ENCODE assay signal across 9 cellular contexts in the genomic region with DNA sequence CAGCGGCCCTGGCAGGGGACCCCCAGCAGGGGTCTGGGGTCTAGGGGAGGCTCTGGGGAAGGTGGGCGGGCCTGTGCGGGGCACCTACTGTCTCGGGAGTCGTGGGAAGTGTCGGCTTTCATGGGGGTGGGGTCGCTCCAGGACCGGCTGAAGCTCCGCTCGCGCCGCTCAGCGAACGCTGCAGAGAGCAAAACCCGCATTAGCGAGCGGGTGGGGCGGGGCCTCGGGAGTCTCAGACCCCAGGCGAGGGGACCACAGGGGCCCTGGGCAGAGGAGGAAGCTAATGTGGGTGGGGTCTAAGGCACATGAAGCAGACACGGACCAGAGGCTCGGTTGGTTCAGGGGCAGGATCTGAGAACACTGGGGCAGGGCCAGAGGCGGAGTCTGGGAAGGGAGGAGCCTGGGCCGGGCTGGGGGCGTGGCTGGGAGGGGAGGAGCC. TPM values are rescaled to one million over a fixed set of nuclear protein-coding genes. Genes with fewer than 3 reads are reported as not detected.
DNase-seq lines count a peak whose midpoint lies in the region; ATAC-seq and TF ChIP-seq lines count a peak whose summit lies in the region.
"Had no signal": no experiment of that assay in that cellular context is flagged by ENCODE, and none has a peak within 500 bp of the region (broad histone marks: within the 10 kb centered on the region; RNA-seq: fewer than 3 reads in every experiment).

No MANE protein-coding gene starts in this region.

- TF ChIP-seq CTCF in body of pancreas (IDR thresholded peaks at IDR 0.05) (no peak), smooth muscle cell (IDR thresholded peaks at IDR 0.05; ENCODE audit: borderline replicate concordance, insufficient read depth, poor library complexity, severe bottlenecking) (no peak)

- no peak overlapping the region for H3K4me3 ChIP-seq in body of pancreas
- peak overlapping the region; percentile 17 for H3K4me3 ChIP-seq in iPS-11a (ENCODE audit: low read depth, low read length)
- peak overlapping the region; percentile 40 for H3K4me3 ChIP-seq in smooth muscle cell

- H3K4me2 ChIP-seq in smooth muscle cell: peak overlapping the region; percentile 81

- peak overlapping the region; percentile 37 for H3K4me3 Mint-ChIP-seq in T-helper 1 cell treated with Interleukin-12 subunit alpha and Interleukin-12 subunit beta and Interleukin-4 antibody, amounts not matched to agents 30 μg/mL and 1 μg/mL, for 36 hours

- no peak overlapping the region for H3K9ac ChIP-seq in smooth muscle cell (ENCODE audit: low read depth)

- H3K79me2 ChIP-seq in smooth muscle cell (ENCODE audit: low read depth): peaks cover 5% of the 10 kb centered on the region

- DNase-seq in D341Med (ENCODE audit: low spot score): peak; percentile 83
- DNase-seq in body of pancreas: peak; percentile 52 to 77 (median 64)
- no peak for DNase-seq in smooth muscle cell (lab: John Stamatoyannopoulos, UW; ENCODE audit: unreplicated experiment)
- DNase-seq in cerebellar nuclear complex (lab: John Stamatoyannopoulos, UW): no peak

- H3K36me3 Mint-ChIP-seq in T-helper 1 cell treated with Interleukin-12 subunit alpha and Interleukin-12 subunit beta and Interleukin-4 antibody, amounts not matched to agents 30 μg/mL and 1 μg/mL, for 36 hours (ENCODE audit: low read depth): peaks cover 6% of the 10 kb centered on the region

- H3K9me3 ChIP-seq in body of pancreas (no peaks in the 10 kb centered on the region), smooth muscle cell (replicated peaks; ENCODE audit: low read depth) (no peaks in the 10 kb centered on the region)

- H3K9me3 Mint-ChIP-seq in T-helper 1 cell treated with Interleukin-12 subunit alpha and Interleukin-12 subunit beta and Interleukin-4 antibody, amounts not matched to agents 30 μg/mL and 1 μg/mL, for 36 hours: no peaks in the 10 kb centered on the region

- H3K27ac ChIP-seq in body of pancreas (no peak overlapping the region), smooth muscle cell (ENCODE audit: low read depth) (no peak overlapping the region)

- H4K20me1 ChIP-seq in smooth muscle cell (ENCODE audit: low read depth): peaks cover 12% of the 10 kb centered on the region

- no peaks in the 10 kb centered on the region for H3F3A ChIP-seq in smooth muscle cell (ENCODE audit: low read depth)

- no peaks in the 10 kb centered on the region for H3K27me3 ChIP-seq in body of pancreas
- no peaks in the 10 kb centered on the region for H3K27me3 ChIP-seq in smooth muscle cell (ENCODE audit: low read depth)

- no peaks in the 10 kb centered on the region for H3K27me3 Mint-ChIP-seq in T-helper 1 cell treated with Interleukin-12 subunit alpha and Interleukin-12 subunit beta and Interleukin-4 antibody, amounts not matched to agents 30 μg/mL and 1 μg/mL, for 36 hours (ENCODE audit: low read depth)

- no peak for TF ChIP-seq POLR2A in body of pancreas (IDR thresholded peaks at IDR 0.05)

- H3K27ac Mint-ChIP-seq in T-helper 1 cell treated with Interleukin-12 subunit alpha and Interleukin-12 subunit beta and Interleukin-4 antibody, amounts not matched to agents 30 μg/mL and 1 μg/mL, for 36 hours: peak overlapping the region; percentile 26

- H3K4me1 ChIP-seq in body of pancreas (peaks cover 35% of the 10 kb centered on the region), smooth muscle cell (ENCODE audit: low read depth) (peaks cover 10% of the 10 kb centered on the region)

- intact Hi-C loops in body of pancreas (cut with DNase I): no loop called here

- no peak overlapping the region for H2AFZ ChIP-seq in smooth muscle cell (ENCODE audit: low read depth)

- peaks cover 12% of the 10 kb centered on the region for H3K4me1 Mint-ChIP-seq in T-helper 1 cell treated with Interleukin-12 subunit alpha and Interleukin-12 subunit beta and Interleukin-4 antibody, amounts not matched to agents 30 μg/mL and 1 μg/mL, for 36 hours (ENCODE audit: low read depth)

- H3K36me3 ChIP-seq in body of pancreas (replicated peaks in 1 of 2; ENCODE audit: insufficient read depth in 1 of 2, low read depth in 2 of 2) (peaks cover 0 to 5% of the 10 kb centered on the region in 2 donors), smooth muscle cell (ENCODE audit: low read depth) (no peaks in the 10 kb centered on the region)

- WGBS in body of pancreas, 2 donors: 39 to 70% methylated on average over 19 to 25 of the region's 25 CpGs
- 43% methylated on average over 19 of the region's 25 CpGs for WGBS in smooth muscle cell (ENCODE audit: low lambda C conversion rate)

- peak; percentile 45 for ATAC-seq in HG02981 (IDR thresholded peaks at IDR 0.05; ENCODE audit: unreplicated experiment)
- peak; percentile 45 for ATAC-seq in body of pancreas
- ATAC-seq in GM18858 (IDR thresholded peaks at IDR 0.05; ENCODE audit: unreplicated experiment): no peak

RNA-seq across cellular contexts. Expression of gene NSMF, which starts 5.5 kb away (rescaled TPM):
- total RNA-seq in body of pancreas (10 to 100 TPM; 65.4 to 65.9 TPM), smooth muscle cell (25.2 and 30.9 TPM in 2 replicates)
- polyA plus RNA-seq in smooth muscle cell: 48.5 and 55.9 TPM in 2 replicates

RNA-seq across cellular contexts. Expression of gene ENTPD8, which starts 12.5 kb away (rescaled TPM):
- total RNA-seq in body of pancreas (1 to 10 TPM; 2.0 to 2.3 TPM), smooth muscle cell (not detected in 2 replicates)
- polyA plus RNA-seq in smooth muscle cell: not detected in 2 replicates
- total RNA-seq: mononuclear cell had no signal

RNA-seq across cellular contexts. Expression of gene NOXA1, which starts 30.5 kb away (rescaled TPM):
- total RNA-seq in body of pancreas (10 to 100 TPM in 1 of 2 donors, 1 to 10 TPM in 1; 7.3 to 12.9 TPM), smooth muscle cell (0.09 and 0.90 TPM in 2 replicates)
- polyA plus RNA-seq in smooth muscle cell: 0.81 and 3.8 TPM in 2 replicates

RNA-seq across cellular contexts. Expression of gene EXD3, which starts 30.7 kb away (rescaled TPM):
- 10 to 100 TPM; 23.3 to 34.9 TPM for total RNA-seq in body of pancreas
- total RNA-seq in smooth muscle cell: 3.1 and 10.4 TPM in 2 replicates
- polyA plus RNA-seq in smooth muscle cell: 12.5 and 15.7 TPM in 2 replicates

Comparison
In these comparisons a context has a peak if more than half of its experiments do, and no peak if none do; other contexts are left out.
1. DNase-seq: peak in D341Med (single experiment) and body of pancreas (4 of 4); none in smooth muscle cell (single experiment) and cerebellar nuclear complex (0 of 2).
2. H3K4me3 ChIP-seq: peak in iPS-11a (single experiment) and smooth muscle cell (single experiment); none in body of pancreas (0 of 2).